In genomic region chr3:112038863-112039262, GRCh38 we compare ENCODE assay signal across 15 cellular contexts. TPM values are rescaled to one million over a fixed set of nuclear protein-coding genes. Genes with fewer than 3 reads are reported as not detected.
DNase-seq lines count a peak whose midpoint lies in the region; TF ChIP-seq lines count a peak whose summit lies in the region.
"Had no signal": no experiment of that assay in that cellular context is flagged by ENCODE, and none has a peak within 500 bp of the region (broad histone marks: within the 10 kb centered on the region; RNA-seq: fewer than 3 reads in every experiment).

No MANE protein-coding gene starts in this region.

- H3K9me3 ChIP-seq in left ventricle myocardium inferior (replicated peaks), result no peaks in the 10 kb centered on the region
- H3K9me3 ChIP-seq: adrenal gland, BLaER1 had no signal

- H3K27ac ChIP-seq in left ventricle myocardium inferior (replicated peaks), result no peak overlapping the region
- H3K27ac ChIP-seq: adrenal gland, BLaER1 had no signal

- intact Hi-C loops in left ventricle myocardium inferior (cut with micrococcal nuclease), result no loop called here

- H3K4me1 ChIP-seq in left ventricle myocardium inferior, result peaks cover 6% of the 10 kb centered on the region
- H3K4me1 ChIP-seq: BLaER1 had no signal

- H3K27me3 ChIP-seq in left ventricle myocardium inferior (ENCODE audit: low read depth), result no peaks in the 10 kb centered on the region
- H3K27me3 ChIP-seq: adrenal gland, BLaER1 had no signal

- no peak for TF ChIP-seq CTCF in GM20000 (IDR thresholded peaks at IDR 0.05; ENCODE audit: extremely low read depth, missing control alignments)
- TF ChIP-seq CTCF in left ventricle myocardium inferior (IDR thresholded peaks at IDR 0.05; ENCODE audit: borderline replicate concordance), result no peak

- H3K4me3 ChIP-seq in left ventricle myocardium inferior, result no peak overlapping the region
- H3K4me3 ChIP-seq: adrenal gland, BLaER1 had no signal

- H3K36me3 ChIP-seq in left ventricle myocardium inferior, result no peaks in the 10 kb centered on the region
- H3K36me3 ChIP-seq: adrenal gland, BLaER1 had no signal

- DNase-seq in COLO668 (lab: John Stamatoyannopoulos, UW; ENCODE audit: unreplicated experiment) (peak; percentile 18), GM20000 (ENCODE audit: low spot score) (peak; percentile 13), NCI-H2196 treated with DMSO at 0.1 percent for 48 hours (lab: John Stamatoyannopoulos, UW; ENCODE audit: unreplicated experiment) (peak; percentile 34), germinal center (ENCODE audit: low spot score) (peak; percentile 31), left ventricle myocardium inferior (no peak), SK-N-DZ (ENCODE audit: low spot score) (no peak), NCI-H2107 (lab: John Stamatoyannopoulos, UW) (no peak), NCI-H524 (lab: John Stamatoyannopoulos, UW) (no peak)
- DNase-seq: activated CD4-positive, alpha-beta memory T cell treated with anti-CD3 and anti-CD28 coated beads, Interleukin-2, amount 10 ng/mL, durations not matched to agents 7 days and 5 days; adrenal gland; KG1; naive thymus-derived CD8-positive, alpha-beta T cell; Right ventricle myocardium superior; stimulated activated naive CD8-positive, alpha-beta T cell treated with anti-CD3 and anti-CD28 coated beads, Interleukin-15, amount 100 ng/mL, for 72 hours had no signal

RNA-seq across cellular contexts. Expression of gene TMPRSS7, which starts 4.3 kb away (rescaled TPM):
- not detected for total RNA-seq in left ventricle myocardium inferior
- polyA plus RNA-seq in SK-N-DZ (2014; cell fraction: cytosol; rRNA removed), result not detected in 2 replicates
- polyA plus RNA-seq in SK-N-DZ (2014; cell fraction: nucleus; rRNA removed), result not detected in 2 replicates
- total RNA-seq: activated CD4-positive, alpha-beta memory T cell treated with anti-CD3 and anti-CD28 coated beads, Interleukin-2, amount 10 ng/mL, durations not matched to agents 7 days and 5 days; adrenal gland; naive thymus-derived CD8-positive, alpha-beta T cell; Right ventricle myocardium superior had no signal
- polyA plus RNA-seq: adrenal gland had no signal

RNA-seq across cellular contexts. Expression of gene TAGLN3, which starts 40.1 kb away (rescaled TPM):
- 0.74 TPM for total RNA-seq in left ventricle myocardium inferior
- polyA plus RNA-seq in SK-N-DZ (2014; cell fraction: cytosol; rRNA removed), result 86.9 and 96.1 TPM in 2 replicates
- 89.6 and 99.2 TPM in 2 replicates for polyA plus RNA-seq in SK-N-DZ (2014; cell fraction: nucleus; rRNA removed)
- total RNA-seq: naive thymus-derived CD8-positive, alpha-beta T cell; Right ventricle myocardium superior had no signal
- polyA plus RNA-seq: naive thymus-derived CD8-positive, alpha-beta T cell had no signal

RNA-seq across cellular contexts. Expression of gene C3orf52, which starts 47.3 kb away (rescaled TPM):
- 2.4 TPM for total RNA-seq in left ventricle myocardium inferior
- 1.2 and 2.1 TPM in 2 replicates for polyA plus RNA-seq in SK-N-DZ (2014; cell fraction: cytosol; rRNA removed)
- 1.6 and 2.4 TPM in 2 replicates for polyA plus RNA-seq in SK-N-DZ (2014; cell fraction: nucleus; rRNA removed)

Comparison
In these comparisons a context has a peak if more than half of its experiments do, and no peak if none do; other contexts are left out.
1. DNase-seq: peak in COLO668 (single experiment), GM20000 (single experiment), NCI-H2196 treated with DMSO at 0.1 percent for 48 hours (single experiment) and germinal center (single experiment); none in left ventricle myocardium inferior (single experiment), SK-N-DZ (single experiment), NCI-H2107 (single experiment) and NCI-H524 (0 of 2).